In genomic region chr20:37336369-37337207, GRCh38 we compare ENCODE assay signal across 8 cellular contexts. TPM values are rescaled to one million over a fixed set of nuclear protein-coding genes. Genes with fewer than 3 reads are reported as not detected.
DNase-seq lines count a peak whose midpoint lies in the region; ATAC-seq, FAIRE-seq and TF ChIP-seq lines count a peak whose summit lies in the region.

No MANE protein-coding gene starts in this region.

- peak; percentile 57 for ATAC-seq in GM21576 (IDR thresholded peaks at IDR 0.05; ENCODE audit: unreplicated experiment)

- H3K4me1 ChIP-seq in ascending aorta, result no peaks in the 10 kb centered on the region

- H3K9me3 Mint-ChIP-seq in immature natural killer cell, result no peaks in the 10 kb centered on the region

- H3K4me1 Mint-ChIP-seq in immature natural killer cell, result peaks cover 19 to 24% of the 10 kb centered on the region in 2 donors

- TF ChIP-seq POLR2A in GM12892 (IDR thresholded peaks at IDR 0.05; ENCODE audit: low read depth, low read length), result no peak

- TF ChIP-seq CTCF in ascending aorta (IDR thresholded peaks at IDR 0.05), result no peak

- no peaks in the 10 kb centered on the region for H3K9me3 ChIP-seq in ascending aorta

- peaks cover 0 to 2% (median 0%) of the 10 kb centered on the region in 3 donors for H3K27me3 Mint-ChIP-seq in immature natural killer cell (ENCODE audit: low read depth in 3 of 3)

- no peak overlapping the region for H3K4me3 ChIP-seq in ascending aorta

- H3K27me3 ChIP-seq in ascending aorta, result no peaks in the 10 kb centered on the region

- H3K36me3 Mint-ChIP-seq in immature natural killer cell, result no peaks in the 10 kb centered on the region

- H3K27ac Mint-ChIP-seq in immature natural killer cell, result peak overlapping the region in 4 of 6 donors; percentile 53 to 86 (median 76)

- H3K36me3 ChIP-seq in ascending aorta, result no peaks in the 10 kb centered on the region

- peak overlapping the region in 1 of 2 donors; percentile 1 for H3K27ac ChIP-seq in ascending aorta

- intact Hi-C loops in ascending aorta (cut with DNase I), result no loop called here

- FAIRE-seq in GM12892 (lab: Jason Lieb, UNC), result peak; percentile 76

- peak overlapping the region; percentile 1 to 72 (median 34) for H3K4me3 Mint-ChIP-seq in immature natural killer cell

- DNase-seq in GM12892 (ENCODE audit: insufficient read length) (peak; percentile 72), KG1 (lab: John Stamatoyannopoulos, UW) (peak; percentile 64), activated T-cell treated with anti-CD3 and anti-CD28 coated beads for 48 hours (ENCODE audit: low read depth) (peak; percentile 35), immature natural killer cell (peak in 2 of 3 donors; percentile 26 to 40), ascending aorta (ENCODE audit: low spot score in 2 of 2) (no peak), NCI-H187 treated with DMSO at 0.1 percent for 48 hours (lab: John Stamatoyannopoulos, UW) (no peak)
- peak; percentile 43 for DNase-seq in stimulated activated CD4-positive, alpha-beta T cell treated with anti-CD3 and anti-CD28 coated beads, Interleukin-4, amount 100 ng/mL, for 1 hour

RNA-seq across cellular contexts. Expression of gene SRC, which starts 9.4 kb away (rescaled TPM):
- 18.6 TPM for polyA plus RNA-seq in GM12892 (2012; ENCODE audit: missing spikeins)
- polyA plus RNA-seq in immature natural killer cell, result 1 to 10 TPM in 1 of 3 donors, under 1 TPM in 1, not detected in 1; 0.82 to 4.1 TPM
- 67.4 TPM for total RNA-seq in ascending aorta

RNA-seq across cellular contexts. Expression of gene MANBAL, which starts 47.1 kb away (rescaled TPM):
- polyA plus RNA-seq in GM12892 (2012; ENCODE audit: missing spikeins), result 26.6 TPM
- polyA plus RNA-seq in immature natural killer cell, result 10 to 100 TPM in 2 of 3 donors, 1 to 10 TPM in 1; 9.6 to 26.0 (median 23.0) TPM
- total RNA-seq in ascending aorta, result 70.2 TPM

Comparison
In these comparisons a context has a peak if more than half of its experiments do, and no peak if none do; other contexts are left out.
1. DNase-seq: peak in GM12892 (single experiment), KG1 (single experiment), activated T-cell treated with anti-CD3 and anti-CD28 coated beads for 48 hours (single experiment), immature natural killer cell (2 of 3) and stimulated activated CD4-positive, alpha-beta T cell treated with anti-CD3 and anti-CD28 coated beads, Interleukin-4, amount 100 ng/mL, for 1 hour (single experiment); none in ascending aorta (0 of 2) and NCI-H187 treated with DMSO at 0.1 percent for 48 hours (single experiment).